8 cellular contexts compared by ENCODE assay signal in genomic region chr16:2475413-2476344, GRCh38.
DNase-seq lines count a peak whose midpoint lies in the region; ATAC-seq and TF ChIP-seq lines count a peak whose summit lies in the region.

No MANE protein-coding gene starts in this region.

- H3K9me3 Mint-ChIP-seq in nephron = no peaks in the 10 kb centered on the region

- peaks cover 31% of the 10 kb centered on the region for H3K4me1 ChIP-seq in effector memory CD4-positive, alpha-beta T cell (ENCODE audit: control insufficient read depth, insufficient read depth, low read length, poor library complexity, severe bottlenecking)

- H3K27me3 Mint-ChIP-seq in nephron (ENCODE audit: low read depth) = peaks cover 9% of the 10 kb centered on the region

- no peaks in the 10 kb centered on the region for H3K36me3 ChIP-seq in effector memory CD4-positive, alpha-beta T cell (ENCODE audit: control insufficient read depth, insufficient read depth, low read length)

- H3K27ac ChIP-seq in effector memory CD4-positive, alpha-beta T cell (ENCODE audit: insufficient read depth, low read length, poor library complexity, severe bottlenecking) = no peak overlapping the region

- H3K4me3 ChIP-seq in effector memory CD4-positive, alpha-beta T cell (ENCODE audit: insufficient read depth, low read depth, low read length, poor library complexity, severe bottlenecking) = peak overlapping the region; percentile 46

- peaks cover 26% of the 10 kb centered on the region for H3K4me1 Mint-ChIP-seq in nephron

- ATAC-seq in HG02885 (IDR thresholded peaks at IDR 0.05; ENCODE audit: poor library complexity, unreplicated experiment) (peak; percentile 13), GM19463 (IDR thresholded peaks at IDR 0.05; ENCODE audit: unreplicated experiment) (no peak)

- H3K9me3 ChIP-seq in effector memory CD4-positive, alpha-beta T cell (ENCODE audit: control insufficient read depth, low read length) = no peaks in the 10 kb centered on the region

- peaks cover 22% of the 10 kb centered on the region for H3K27me3 ChIP-seq in effector memory CD4-positive, alpha-beta T cell (replicated peaks; ENCODE audit: control insufficient read depth, insufficient read depth, low read length, poor library complexity, severe bottlenecking)

- DNase-seq in ELF-1 (ENCODE audit: low read depth, low spot score) (peak; percentile 27), UCSD-AML1 (lab: John Stamatoyannopoulos, UW; ENCODE audit: unreplicated experiment) (peak; percentile 47), kidney tubule cell (ENCODE audit: low spot score) (no peak), COLO829 (ENCODE audit: low spot score) (no peak)
- DNase-seq in effector memory CD4-positive, alpha-beta T cell = peak in 1 of 3 donors; percentile 8

- H3K36me3 Mint-ChIP-seq in nephron (ENCODE audit: low read depth) = no peaks in the 10 kb centered on the region

- H3K4me3 Mint-ChIP-seq in nephron = peak overlapping the region; percentile 76 to 85 (median 85)

- H3K27ac Mint-ChIP-seq in nephron = peak overlapping the region in 1 of 3 experiments; percentile 72

- no peak for TF ChIP-seq CTCF in nephron (IDR thresholded peaks at IDR 0.05; ENCODE audit: unreplicated experiment in 3 of 3)

Comparison
In these comparisons a context has a peak if more than half of its experiments do, and no peak if none do; other contexts are left out.
1. DNase-seq: peak in ELF-1 (single experiment) and UCSD-AML1 (single experiment); none in kidney tubule cell (single experiment) and COLO829 (single experiment).